In the genomic region with DNA sequence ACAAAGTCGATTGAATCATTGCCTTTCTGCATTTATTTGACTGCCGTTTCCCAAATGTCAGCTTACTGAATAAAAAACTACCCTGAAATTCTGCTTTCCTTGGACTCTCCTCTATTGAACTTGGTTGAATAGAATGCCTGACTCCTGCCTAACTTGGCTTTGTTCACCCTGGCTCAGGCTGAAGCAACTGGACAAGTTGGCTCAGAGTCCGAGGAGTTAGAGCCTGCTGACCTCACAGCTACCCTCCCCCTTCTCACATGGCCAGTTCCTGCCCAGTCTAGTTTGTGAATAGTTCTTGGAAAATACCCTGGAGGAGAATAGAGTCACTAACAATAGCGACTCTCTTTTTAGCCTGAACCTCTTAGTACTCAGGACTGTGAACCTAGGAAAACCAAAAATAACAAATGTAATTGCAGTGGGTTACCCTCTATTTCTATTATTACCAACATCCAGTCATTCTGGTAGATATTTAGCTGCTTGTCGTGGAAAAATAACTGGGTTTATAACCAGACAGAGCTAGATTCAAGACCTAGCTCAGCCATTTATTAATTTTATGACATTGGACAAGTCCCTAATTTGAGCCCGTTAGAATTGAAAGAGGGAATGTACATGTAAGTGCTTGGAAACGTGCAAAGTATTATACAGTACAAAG, we compare ENCODE assay signal across 10 cellular contexts. TPM values are rescaled to one million over a fixed set of nuclear protein-coding genes. Genes with fewer than 3 reads are reported as not detected.
DNase-seq lines count a peak whose midpoint lies in the region; ATAC-seq and TF ChIP-seq lines count a peak whose summit lies in the region.
"Had no signal": no experiment of that assay in that cellular context is flagged by ENCODE, and none has a peak within 500 bp of the region (broad histone marks: within the 10 kb centered on the region; RNA-seq: fewer than 3 reads in every experiment).

No MANE protein-coding gene starts in this region.

- ATAC-seq in mucosa of descending colon (peak; percentile 67), GM18520 (IDR thresholded peaks at IDR 0.05; ENCODE audit: unreplicated experiment) (no peak), GM18498 (IDR thresholded peaks at IDR 0.05; ENCODE audit: unreplicated experiment) (no peak)

- H3K27ac ChIP-seq in Peyer's patch = peak overlapping the region in 3 of 4 donors; percentile 0 to 31 (median 31)
- H3K27ac ChIP-seq in transverse colon = peak overlapping the region; percentile 58 to 76 (median 70)
- H3K27ac ChIP-seq: SJSA1 had no signal

- H3K27me3 ChIP-seq in Peyer's patch (no peaks in the 10 kb centered on the region), transverse colon (no peaks in the 10 kb centered on the region)
- H3K27me3 ChIP-seq: SJSA1 had no signal

- intact Hi-C loops in mucosa of descending colon (cut with DNase I, micrococcal nuclease) = no loop called here
- intact Hi-C loops in transverse colon (cut with DNase I; ENCODE audit: low total_unique reads) = no loop called here

- no peak overlapping the region for H3K4me3 ChIP-seq in Peyer's patch
- no peak overlapping the region for H3K4me3 ChIP-seq in fibroblast of mammary gland (ENCODE audit: control insufficient read depth, low read depth, low read length)
- no peak overlapping the region for H3K4me3 ChIP-seq in mucosa of descending colon
- no peak overlapping the region for H3K4me3 ChIP-seq in transverse colon
- H3K4me3 ChIP-seq: SJSA1 had no signal

- DNase-seq in Peyer's patch (peak in 1 of 3 donors; percentile 64), fibroblast of mammary gland (ENCODE audit: low read depth) (peak; percentile 97), mucosa of descending colon (peak in 1 of 3 donors; percentile 47), transverse colon (peak; percentile 46), NCI-H2171 (lab: John Stamatoyannopoulos, UW) (no peak)
- DNase-seq in stimulated activated CD4-positive, alpha-beta T cell treated with anti-CD3 and anti-CD28 coated beads, Interleukin-2, amount 100 ng/mL, for 48 hours = no peak
- DNase-seq: activated naive CD8-positive, alpha-beta T cell treated with anti-CD3 and anti-CD28 coated beads, Interleukin-2, amount 10 ng/mL, durations not matched to agents 7 days and 5 days had no signal

- TF ChIP-seq EP300 in transverse colon (IDR thresholded peaks at IDR 0.05; ENCODE audit: low read depth) = no peak

- H3K9me3 ChIP-seq in Peyer's patch (no peaks in the 10 kb centered on the region), mucosa of descending colon (no peaks in the 10 kb centered on the region), transverse colon (no peaks in the 10 kb centered on the region)
- H3K9me3 ChIP-seq: SJSA1 had no signal

- 53 to 60% methylated on average over 4 to 7 of the region's 7 CpGs for WGBS in transverse colon (ENCODE audit: low coverage in 1 of 2), 2 donors

- no peak for TF ChIP-seq CTCF in Peyer's patch (IDR thresholded peaks at IDR 0.05)
- TF ChIP-seq CTCF in fibroblast of mammary gland (conservative IDR thresholded peaks at IDR 0.05; ENCODE audit: control insufficient read depth, insufficient read depth, low read depth, low read length) = no peak
- no peak for TF ChIP-seq CTCF in mucosa of descending colon (IDR thresholded peaks at IDR 0.05)
- no peak for TF ChIP-seq CTCF in transverse colon (IDR thresholded peaks at IDR 0.05)

- H3K4me1 ChIP-seq in Peyer's patch (peaks cover 0 to 7% (median 0%) of the 10 kb centered on the region in 4 donors), mucosa of descending colon (ENCODE audit: low read depth) (peaks cover 2% of the 10 kb centered on the region), transverse colon (peaks cover 0 to 7% (median 2%) of the 10 kb centered on the region in 4 donors)

- H3K36me3 ChIP-seq in Peyer's patch (no peaks in the 10 kb centered on the region), mucosa of descending colon (ENCODE audit: low read depth) (no peaks in the 10 kb centered on the region), transverse colon (no peaks in the 10 kb centered on the region)
- H3K36me3 ChIP-seq: SJSA1 had no signal

- TF ChIP-seq POLR2A in Peyer's patch (IDR thresholded peaks at IDR 0.05) (no peak), transverse colon (IDR thresholded peaks at IDR 0.05) (no peak)

- in situ Hi-C loops in transverse colon (cut with MboI; ENCODE audit: low pct_ligation_motif_present in 1 of 4, low pct_unique_long_range_greater_than_20kb in 1 of 4, low sequenced_read_pairs in 3 of 4) = no loop called here

RNA-seq across cellular contexts. Expression of a gene that starts 17.3 kb away (rescaled TPM):
- 10 to 100 TPM; 10.7 to 15.8 (median 14.9) TPM for total RNA-seq in Peyer's patch
- total RNA-seq in mucosa of descending colon = 10 to 100 TPM; 19.9 to 25.4 (median 24.6) TPM
- total RNA-seq in transverse colon = 10 to 100 TPM in 3 of 4 donors, 1 to 10 TPM in 1; 1.4 to 21.3 (median 17.6) TPM

Comparison
In these comparisons a context has a peak if more than half of its experiments do, and no peak if none do; other contexts are left out.
1. DNase-seq: peak in fibroblast of mammary gland (single experiment) and transverse colon (single experiment); none in stimulated activated CD4-positive, alpha-beta T cell treated with anti-CD3 and anti-CD28 coated beads, Interleukin-2, amount 100 ng/mL, for 48 hours (0 of 2) and NCI-H2171 (single experiment).